Comparison of ENCODE assay signal across 8 cellular contexts in genomic region chr6:154951400-154952200, GRCh38. TPM values are rescaled to one million over a fixed set of nuclear protein-coding genes. Genes with fewer than 3 reads are reported as not detected.
DNase-seq lines count a peak whose midpoint lies in the region; ATAC-seq and TF ChIP-seq lines count a peak whose summit lies in the region.

No MANE protein-coding gene starts in this region.

- intact Hi-C loops in CD4-positive, alpha-beta memory T cell (cut with micrococcal nuclease): no loop called here

- peaks cover 16 to 41% (median 28%) of the 10 kb centered on the region in 4 donors for H3K4me1 Mint-ChIP-seq in CD4-positive, alpha-beta memory T cell
- H3K4me1 Mint-ChIP-seq in chondrocyte (ENCODE audit: low read depth) (peaks cover 12% of the 10 kb centered on the region), H9 (peaks cover under 1% of the 10 kb centered on the region in 2 experiments; a peak in 2 of 4 replicates)

- no peaks in the 10 kb centered on the region for H3K79me1 ChIP-seq in H9 (ENCODE audit: insufficient read depth, low read depth, low read length, poor library complexity, severe bottlenecking)

- CTCF ChIA-PET in CD4-positive, alpha-beta memory T cell (lab: Charles Lee; ENCODE audit: partially characterized antibody): interaction anchor here (1.1 kb wide), 1 partner anchor 23 kb away, joined by 4 read pairs; no protein-coding TSS in a partner anchor

- H3K23me2 ChIP-seq in H9 (ENCODE audit: insufficient read length, low read depth, low read length, poor library complexity, severe bottlenecking): no peaks in the 10 kb centered on the region

- no peak overlapping the region for H4K8ac ChIP-seq in H9 (replicated peaks; ENCODE audit: insufficient read length, low read depth, low read length)

- no peak overlapping the region for H2BK15ac ChIP-seq in H9 (ENCODE audit: low read depth, low read length)

- no peak overlapping the region for H4K91ac ChIP-seq in H9 (ENCODE audit: insufficient read length, low read depth, low read length)

- H2BK5ac ChIP-seq in H9 (ENCODE audit: insufficient read length, low read length): no peak overlapping the region

- H3K27ac Mint-ChIP-seq in CD4-positive, alpha-beta memory T cell: peak overlapping the region; percentile 35 to 82 (median 76)
- H3K27ac Mint-ChIP-seq in chondrocyte (ENCODE audit: unreplicated experiment): no peak overlapping the region
- H3K27ac Mint-ChIP-seq in H9: peak overlapping the region in 1 of 3 experiments; percentile 7; a peak in 1 of 7 replicates

- peaks cover 28% of the 10 kb centered on the region for H3K4me1 ChIP-seq in CD4-positive, alpha-beta memory T cell (ENCODE audit: insufficient read depth, low read length)
- H3K4me1 ChIP-seq in H9 (ENCODE audit: insufficient read depth, low read length): no peaks in the 10 kb centered on the region

- H3K56ac ChIP-seq in H9 (ENCODE audit: insufficient read length, low read depth, low read length): no peak overlapping the region

- H3K23ac ChIP-seq in H9 (ENCODE audit: insufficient read length, low read depth, low read length): no peak overlapping the region

- no peaks in the 10 kb centered on the region for H4K20me1 ChIP-seq in H9 (ENCODE audit: control insufficient read depth, insufficient read depth, insufficient read length)

- H3K36me3 ChIP-seq in CD4-positive, alpha-beta memory T cell (ENCODE audit: insufficient read depth, low read length): no peaks in the 10 kb centered on the region

- H3K14ac ChIP-seq in H9 (ENCODE audit: insufficient read depth, low read length): no peak overlapping the region

- no peak overlapping the region for H2AK5ac ChIP-seq in H9 (ENCODE audit: insufficient read length, low read length)

- H3K36me3 Mint-ChIP-seq in CD4-positive, alpha-beta memory T cell: peaks cover 11 to 25% of the 10 kb centered on the region in 2 donors
- H3K36me3 Mint-ChIP-seq in chondrocyte (ENCODE audit: low read depth): peaks cover 10% of the 10 kb centered on the region
- peaks cover 4 to 6% (median 5%) of the 10 kb centered on the region in 3 experiments; a peak in 5 of 7 replicates for H3K36me3 Mint-ChIP-seq in H9 (ENCODE audit: insufficient read depth in 1 of 3, low read depth in 3 of 3)

- peak; percentile 35 to 61 (median 56) for DNase-seq in CD4-positive, alpha-beta memory T cell
- DNase-seq in UCSD-AML1 (lab: John Stamatoyannopoulos, UW; ENCODE audit: unreplicated experiment) (peak; percentile 25), chondrocyte (ENCODE audit: low spot score) (no peak), SW 1271 (lab: John Stamatoyannopoulos, UW) (no peak), H9 (no peak), dermis blood vessel endothelial cell (no peak)

- peak overlapping the region in 6 of 8 donors; percentile 18 to 75 (median 41) for H3K4me3 Mint-ChIP-seq in CD4-positive, alpha-beta memory T cell
- H3K4me3 Mint-ChIP-seq in chondrocyte (ENCODE audit: unreplicated experiment) (no peak overlapping the region), H9 (no peak overlapping the region)

- H3K4me3 ChIP-seq in CD4-positive, alpha-beta memory T cell (ENCODE audit: low read length in 2 of 2): no peak overlapping the region

- no peak overlapping the region for H3K18ac ChIP-seq in H9 (ENCODE audit: insufficient read length, low read depth, low read length)

- no peak for TF ChIP-seq CTCF in chondrocyte (IDR thresholded peaks at IDR 0.05)
- TF ChIP-seq CTCF in H9 (conservative IDR thresholded peaks at IDR 0.05): no peak

- no peak overlapping the region for H3K27ac ChIP-seq in CD4-positive, alpha-beta memory T cell (ENCODE audit: low read depth, low read length)
- no peak overlapping the region for H3K27ac ChIP-seq in H9 (ENCODE audit: insufficient read length, low read depth, low read length)

- no peaks in the 10 kb centered on the region for H3K27me3 ChIP-seq in CD4-positive, alpha-beta memory T cell (ENCODE audit: insufficient read depth, low read length)
- no peaks in the 10 kb centered on the region for H3K27me3 ChIP-seq in H9 (ENCODE audit: insufficient read depth, low read length)

- peak; percentile 91 for ATAC-seq in GM19395 (IDR thresholded peaks at IDR 0.05; ENCODE audit: unreplicated experiment)
- ATAC-seq in HG03378 (IDR thresholded peaks at IDR 0.05; ENCODE audit: unreplicated experiment): peak; percentile 89

- H3K9me3 ChIP-seq in CD4-positive, alpha-beta memory T cell (ENCODE audit: control insufficient read depth in 1 of 2, low read length in 2 of 2): no peaks in the 10 kb centered on the region
- no peaks in the 10 kb centered on the region for H3K9me3 ChIP-seq in H9 (ENCODE audit: control insufficient read depth, low read depth, low read length)

- H2BK12ac ChIP-seq in H9 (ENCODE audit: insufficient read length, low read depth, low read length): no peak overlapping the region

- no peak overlapping the region for H2BK20ac ChIP-seq in H9 (ENCODE audit: low read depth, low read length, poor library complexity, severe bottlenecking)

- no peak overlapping the region for H3K4me2 ChIP-seq in H9 (ENCODE audit: insufficient read depth, insufficient read length, low read length)

- no peak overlapping the region for H2AFZ ChIP-seq in H9 (ENCODE audit: low read length)

- H2BK120ac ChIP-seq in H9 (ENCODE audit: low read depth, low read length, poor library complexity, severe bottlenecking): no peak overlapping the region

- H3K9ac ChIP-seq in H9 (ENCODE audit: extremely low read depth, insufficient read length, low read length): no peak overlapping the region

- no peak overlapping the region for H4K5ac ChIP-seq in H9 (ENCODE audit: insufficient read length, low read depth, low read length)

- POLR2A ChIA-PET in CD4-positive, alpha-beta memory T cell (lab: Charles Lee; ENCODE audit: partially characterized antibody): no interaction called here

- H3K9me3 Mint-ChIP-seq in CD4-positive, alpha-beta memory T cell: peaks cover 0 to 2% (median 0%) of the 10 kb centered on the region in 8 donors
- H3K9me3 Mint-ChIP-seq in chondrocyte (ENCODE audit: low read depth): no peaks in the 10 kb centered on the region
- H3K9me3 Mint-ChIP-seq in H9: no peaks in the 10 kb centered on the region

- H3K79me2 ChIP-seq in H9 (ENCODE audit: insufficient read depth, low read length): no peaks in the 10 kb centered on the region

- no peak overlapping the region for H3T11ph ChIP-seq in H9 (ENCODE audit: low read length)

- WGBS in H9 (ENCODE audit: extremely low coverage, insufficient read length, low lambda C conversion rate): no CpG with 5 or more reads among the region's 10 CpGs

- H3K4ac ChIP-seq in H9 (ENCODE audit: low read depth, low read length): no peak overlapping the region

- H3K27me3 Mint-ChIP-seq in CD4-positive, alpha-beta memory T cell: no peaks in the 10 kb centered on the region
- H3K27me3 Mint-ChIP-seq in chondrocyte (ENCODE audit: low read depth): no peaks in the 10 kb centered on the region
- H3K27me3 Mint-ChIP-seq in H9 (ENCODE audit: low read depth): no peaks in the 10 kb centered on the region

RNA-seq across cellular contexts. Expression of gene TIAM2, which starts 43.5 kb away (rescaled TPM):
- total RNA-seq in CD4-positive, alpha-beta memory T cell: 10 to 100 TPM; 10.2 to 11.1 TPM
- 1 to 10 TPM in 1 of 2 donors, under 1 TPM in 1; 0.15 to 1.4 TPM for polyA plus RNA-seq in CD4-positive, alpha-beta memory T cell
- total RNA-seq in chondrocyte (10.7 to 13.8 TPM (median 11.8 TPM) in 3 replicates), H9 (2021) (5.0 and 6.3 TPM in 2 replicates), dermis blood vessel endothelial cell (10.6 and 19.3 TPM in 2 replicates)

Comparison
In these comparisons a context has a peak if more than half of its experiments do, and no peak if none do; other contexts are left out.
1. DNase-seq: peak in CD4-positive, alpha-beta memory T cell (5 of 5) and UCSD-AML1 (single experiment); none in chondrocyte (single experiment), SW 1271 (0 of 2), H9 (single experiment) and dermis blood vessel endothelial cell (single experiment).
2. H3K4me3 Mint-ChIP-seq: peak in CD4-positive, alpha-beta memory T cell (6 of 8); none in chondrocyte (single experiment) and H9 (0 of 2).